1 cellular context compared by ENCODE assay signal in the genomic region with DNA sequence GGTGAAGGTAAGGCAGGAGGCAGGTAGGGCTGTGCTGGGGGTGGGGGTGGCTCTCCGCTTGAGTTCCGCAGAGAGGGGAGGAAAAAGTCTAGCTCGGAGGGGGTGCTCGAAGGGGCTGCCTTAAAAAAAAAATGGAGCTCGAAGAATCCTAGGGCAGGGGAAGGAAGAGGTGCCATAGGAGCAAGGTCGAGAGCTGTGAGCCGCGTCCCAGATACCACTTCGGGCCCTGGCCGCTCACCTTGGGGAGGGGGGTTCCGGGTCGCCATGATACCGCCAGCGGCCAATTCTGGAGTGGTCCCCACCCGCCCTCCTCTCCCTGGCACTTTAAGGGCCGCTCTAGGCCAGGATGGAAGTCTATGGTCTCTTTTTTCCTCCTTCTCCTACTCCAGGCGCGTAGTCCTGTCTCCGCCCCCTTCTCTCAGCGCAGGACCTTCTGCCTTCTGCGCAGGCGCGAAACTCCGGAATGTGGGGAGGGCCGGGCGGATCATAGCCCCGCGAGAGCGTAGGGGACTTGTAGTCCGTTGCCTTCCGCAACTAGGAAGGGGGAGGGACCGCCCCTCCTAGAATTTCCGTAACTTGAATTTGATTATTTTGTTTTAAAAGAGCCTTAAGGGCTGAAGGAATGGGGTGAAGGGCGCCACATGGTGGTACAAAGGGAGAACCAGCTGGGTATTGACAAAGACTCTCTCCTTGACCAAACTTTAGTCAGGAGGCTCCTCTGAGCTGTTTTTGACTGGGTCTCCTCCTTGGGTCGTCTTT.
TF ChIP-seq lines count a peak whose summit lies in the region.

A gene with protein sequence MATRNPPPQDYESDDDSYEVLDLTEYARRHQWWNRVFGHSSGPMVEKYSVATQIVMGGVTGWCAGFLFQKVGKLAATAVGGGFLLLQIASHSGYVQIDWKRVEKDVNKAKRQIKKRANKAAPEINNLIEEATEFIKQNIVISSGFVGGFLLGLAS (minus strand): TSS at position 293 of the 759 bp plus-strand sequence. CDS start 27 bp downstream, at position 266.

TF ChIP-seq in SK-N-SH, 30 proteins besides CTCF, POLR2A, EP300 and RAD21 (continued from another document):
- peak; percentile 95 for TF ChIP-seq ZBTB33 (IDR thresholded peaks at IDR 0.05; ENCODE audit: borderline replicate concordance, low read depth)
- no peak for TF ChIP-seq SMC3 (IDR thresholded peaks at IDR 0.05; ENCODE audit: low read depth, low read length)
- no peak for TF ChIP-seq USF1 (IDR thresholded peaks at IDR 0.05; ENCODE audit: borderline replicate concordance, low read depth)
- TF ChIP-seq SIN3A (IDR thresholded peaks at IDR 0.05; ENCODE audit: borderline replicate concordance, low read depth, low read length): 0 out of 2 replicates have a peak, but pooled peaks have one; percentile 7
- TF ChIP-seq NRF1 (IDR thresholded peaks at IDR 0.05; ENCODE audit: low read depth, low read length): peak; percentile 59; the same call in 1 of the 2 replicates
- TF ChIP-seq GABPA (IDR thresholded peaks at IDR 0.05; ENCODE audit: low read depth): peak; percentile 54
- TF ChIP-seq MXI1 (IDR thresholded peaks at IDR 0.05; ENCODE audit: low read depth, low read length): peak; percentile 25
- no peak for TF ChIP-seq EZH2phosphoT487 (IDR thresholded peaks at IDR 0.05; ENCODE audit: borderline replicate concordance, low read depth)
- no peak for TF ChIP-seq GATA2 (CRISPR knock-in tag; IDR thresholded peaks at IDR 0.05)
- TF ChIP-seq YY1 (IDR thresholded peaks at IDR 0.05; ENCODE audit: low read depth): peak; percentile 89
- peak; percentile 98 for TF ChIP-seq CHD2 (IDR thresholded peaks at IDR 0.05; ENCODE audit: low read length, partially characterized antibody)
- TF ChIP-seq ELF1 (IDR thresholded peaks at IDR 0.05): peak; percentile 72; the same call in 1 of the 2 replicates
- TF ChIP-seq POLR2AphosphoS5 (IDR thresholded peaks at IDR 0.05; ENCODE audit: low read depth, low read length): peak; percentile 70; the same call in 1 of the 2 replicates
